ENCODE assay signal across 21 cellular contexts in the genomic region with DNA sequence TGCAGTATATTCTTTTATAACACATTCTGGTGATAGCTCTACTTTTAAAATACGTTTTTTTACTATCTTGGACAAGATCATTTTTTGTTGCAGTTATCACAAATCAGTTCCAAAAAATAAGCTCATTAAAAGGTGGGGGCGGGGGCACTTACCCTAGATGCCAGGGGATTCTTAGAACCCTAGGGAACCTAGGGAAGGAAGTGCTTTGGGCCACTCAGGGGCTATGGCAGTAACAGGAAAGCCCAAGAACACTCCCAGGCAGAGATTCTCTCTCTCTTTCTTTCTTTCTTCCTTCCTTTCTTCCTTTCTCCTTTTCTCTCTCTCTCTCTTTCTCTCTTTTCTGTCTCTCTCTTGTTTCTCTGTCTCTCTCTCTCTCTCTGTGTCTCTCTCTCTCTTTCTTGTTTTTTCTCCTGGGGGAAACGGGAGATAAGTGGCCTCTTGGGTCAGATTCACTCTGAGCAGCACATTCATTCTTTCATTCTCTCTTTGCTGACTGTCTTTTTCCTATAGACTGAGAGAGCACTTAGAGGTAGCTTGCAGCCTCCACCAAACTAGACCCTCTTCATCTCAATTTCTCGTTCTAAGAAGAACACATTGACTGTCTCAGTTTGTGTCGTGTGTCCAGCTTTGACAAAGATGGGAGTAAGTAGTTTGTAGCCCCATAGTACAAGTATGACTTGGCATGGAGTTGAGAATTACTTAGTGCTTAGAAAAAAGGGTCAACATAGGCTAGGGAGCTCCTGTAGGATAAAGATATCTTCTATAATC. TPM values are rescaled to one million over a fixed set of nuclear protein-coding genes. Genes with fewer than 3 reads are reported as not detected.
DNase-seq lines count a peak whose midpoint lies in the region; ATAC-seq, FAIRE-seq and TF ChIP-seq lines count a peak whose summit lies in the region.
"Had no signal": no experiment of that assay in that cellular context is flagged by ENCODE, and none has a peak within 500 bp of the region (broad histone marks: within the 10 kb centered on the region; RNA-seq: fewer than 3 reads in every experiment).

No MANE protein-coding gene starts in this region.

- H3K9me3 Mint-ChIP-seq in activated T-cell treated with anti-CD3 and anti-CD28 coated beads, Interleukin-2, amount 50 U/mL, for 4 hours, result no peaks in the 10 kb centered on the region
- no peaks in the 10 kb centered on the region for H3K9me3 Mint-ChIP-seq in stimulated activated naive CD8-positive, alpha-beta T cell treated with anti-CD3 and anti-CD28 coated beads, Interleukin-15, Interleukin-2, amounts not matched to agents 100 ng/mL and 50 ng/mL, for 24 hours

- RAD21 ChIA-PET in GM12878 (lab: Charles Lee; ENCODE audit: unreplicated experiment), result interaction anchor here (1.1 to 1.3 kb wide), 2 partner anchors 20 to 77 kb away, joined by 3 to 4 read pairs; a partner anchor contains a TSS

- POLR2A ChIA-PET in GM12878 (lab: Charles Lee), result interaction anchor here (0.8 to 1.9 kb wide), 2 partner anchors 11 to 22 kb away, joined by 3 to 7 read pairs; no protein-coding TSS in a partner anchor

- intact Hi-C loops in GM12878 (cut with micrococcal nuclease; ENCODE audit: unreplicated experiment), result no loop called here

- H3K27me3 ChIP-seq in GM12878 (replicated peaks in 1 of 2; ENCODE audit: control insufficient read depth in 2 of 2, insufficient read depth in 2 of 2, low read length in 1 of 2), result no peaks in the 10 kb centered on the region
- H3K27me3 ChIP-seq: cardiac muscle cell had no signal

- no peak overlapping the region for H2AFZ ChIP-seq in GM12878 (ENCODE audit: control insufficient read depth, low read depth, low read length)

- TF ChIP-seq CTCF in GM12878 (IDR thresholded peaks at IDR 0.05 in 2 of 3, conservative IDR thresholded peaks at IDR 0.05 in 1 of 3; ENCODE audit: control insufficient read depth in 2 of 3, extremely low read depth in 1 of 3, insufficient read depth in 1 of 3, low read depth in 3 of 3, low read length in 3 of 3), result no peak
- TF ChIP-seq CTCF in omental fat pad (IDR thresholded peaks at IDR 0.05), result no peak

- H3K36me3 ChIP-seq in GM12878 (ENCODE audit: control insufficient read depth in 2 of 2, insufficient read depth in 2 of 2, low read length in 1 of 2), result peaks cover 2 to 7% of the 10 kb centered on the region in 2 experiments

- peaks cover 11% of the 10 kb centered on the region; the same call in 1 of the 2 replicates for H3K4me1 ChIP-seq in GM12878 (ENCODE audit: control insufficient read depth, insufficient read depth, low read length)

- no peak for TF ChIP-seq POLR2A in GM12878 (IDR thresholded peaks at IDR 0.05; ENCODE audit: low read depth, low read length)

- no peaks in the 10 kb centered on the region for H4K20me1 ChIP-seq in GM12878 (ENCODE audit: control insufficient read depth, insufficient read depth)

- peak overlapping the region; percentile 50 for H3K4me2 ChIP-seq in GM12878 (ENCODE audit: control insufficient read depth, insufficient read depth)
- H3K4me2 ChIP-seq: smooth muscle cell had no signal

- H3K36me3 Mint-ChIP-seq in activated T-cell treated with anti-CD3 and anti-CD28 coated beads, Interleukin-2, amount 50 U/mL, for 4 hours (ENCODE audit: insufficient read depth), result peaks cover 16% of the 10 kb centered on the region
- H3K36me3 Mint-ChIP-seq in stimulated activated naive CD8-positive, alpha-beta T cell treated with anti-CD3 and anti-CD28 coated beads, Interleukin-15, Interleukin-2, amounts not matched to agents 100 ng/mL and 50 ng/mL, for 24 hours (ENCODE audit: low read depth), result peaks cover 32% of the 10 kb centered on the region

- no peak for DNase-seq in activated T-cell treated with anti-CD3 and anti-CD28 coated beads, Interleukin-2, amount 50 U/mL, for 4 hours
- no peak for DNase-seq in activated T-cell treated with anti-CD3 and anti-CD28 coated beads, Interleukin-2, amount 50 U/mL, for 48 hours
- DNase-seq in GM12878 (ENCODE audit: low read depth, low spot score) (no peak), omental fat pad (ENCODE audit: low spot score) (no peak), DMS79 (lab: John Stamatoyannopoulos, UW) (no peak)
- DNase-seq: GF-D8; left colon; mucosa of descending colon; NCI-H146; NCI-H446; stimulated activated naive CD4-positive, alpha-beta T cell treated with Interleukin-2 at 50 U/mL for 16 hours had no signal

- FAIRE-seq in GM12878 (lab: Jason Lieb, UNC), result peak; percentile 31

- peaks cover 51% of the 10 kb centered on the region for H3K4me1 Mint-ChIP-seq in activated T-cell treated with anti-CD3 and anti-CD28 coated beads, Interleukin-2, amount 50 U/mL, for 4 hours (ENCODE audit: low read depth)
- peaks cover 49% of the 10 kb centered on the region for H3K4me1 Mint-ChIP-seq in stimulated activated naive CD8-positive, alpha-beta T cell treated with anti-CD3 and anti-CD28 coated beads, Interleukin-15, Interleukin-2, amounts not matched to agents 100 ng/mL and 50 ng/mL, for 24 hours (ENCODE audit: low read depth)

- peak overlapping the region; percentile 78 for H3K27ac Mint-ChIP-seq in stimulated activated naive CD8-positive, alpha-beta T cell treated with anti-CD3 and anti-CD28 coated beads, Interleukin-15, Interleukin-2, amounts not matched to agents 100 ng/mL and 50 ng/mL, for 24 hours

- BruUV-seq in GM12878 (replicated peaks; lab: Mats Ljungman, UMichigan), result no TSS peak

- peak overlapping the region; percentile 54 for H3K27ac ChIP-seq in GM12878 (ENCODE audit: control insufficient read depth, insufficient read depth)
- H3K27ac ChIP-seq: cardiac muscle cell had no signal

- H3K4me3 ChIP-seq in GM12878, result peak overlapping the region; percentile 31; the same call in 1 of the 2 replicates
- H3K4me3 ChIP-seq: cardiac muscle cell, mucosa of descending colon, smooth muscle cell had no signal

- peaks cover 20% of the 10 kb centered on the region for H3K79me2 ChIP-seq in GM12878 (ENCODE audit: control insufficient read depth, insufficient read depth, low read length)

- CTCF ChIA-PET in GM12878 (lab: Yijun Ruan, JAX), result interaction anchor here (1.0 to 1.5 kb wide), 6 partner anchors 9 to 128 kb away, joined by 3 to 4 read pairs (median 3); no protein-coding TSS in a partner anchor

- no peak overlapping the region for H3K4me3 Mint-ChIP-seq in activated T-cell treated with anti-CD3 and anti-CD28 coated beads, Interleukin-2, amount 50 U/mL, for 4 hours
- no peak overlapping the region for H3K4me3 Mint-ChIP-seq in stimulated activated naive CD8-positive, alpha-beta T cell treated with anti-CD3 and anti-CD28 coated beads, Interleukin-15, Interleukin-2, amounts not matched to agents 100 ng/mL and 50 ng/mL, for 24 hours

- TF ChIP-seq EP300 in GM12878 (IDR thresholded peaks at IDR 0.05; ENCODE audit: borderline replicate concordance in 1 of 2, control insufficient read depth in 1 of 2, low read depth in 2 of 2, low read length in 2 of 2), result no peak

- H3K9me3 ChIP-seq in GM12878 (replicated peaks; ENCODE audit: control insufficient read depth, insufficient read depth, low read length), result no peaks in the 10 kb centered on the region
- H3K9me3 ChIP-seq: mucosa of descending colon had no signal

- H3K9ac ChIP-seq in GM12878 (ENCODE audit: control insufficient read depth, insufficient read depth, low read length), result no peak overlapping the region

- SMC1A ChIA-PET in GM12878 (lab: Charles Lee; ENCODE audit: uncharacterized antibody, unreplicated experiment), result interaction anchor here (1.1 to 2.3 kb wide), 8 partner anchors 12 to 42 kb away, joined by 3 to 9 read pairs (median 4); no protein-coding TSS in a partner anchor

- WGBS in GM12878 (ENCODE audit: insufficient coverage, insufficient replicate concordance, low lambda C conversion rate, missing lambda C conversion rate), result 22% methylated on average over 5 of the region's 5 CpGs

- in situ Hi-C loops in GM12878 (cut with MboI), result no loop called here

- no peaks in the 10 kb centered on the region for H3K27me3 Mint-ChIP-seq in activated T-cell treated with anti-CD3 and anti-CD28 coated beads, Interleukin-2, amount 50 U/mL, for 4 hours (ENCODE audit: low read depth)
- H3K27me3 Mint-ChIP-seq in stimulated activated naive CD8-positive, alpha-beta T cell treated with anti-CD3 and anti-CD28 coated beads, Interleukin-15, Interleukin-2, amounts not matched to agents 100 ng/mL and 50 ng/mL, for 24 hours, result no peaks in the 10 kb centered on the region
- H3K27me3 Mint-ChIP-seq: progenitor cell of endocrine pancreas had no signal

- ATAC-seq in activated T-cell treated with anti-CD3 and anti-CD28 coated beads, Interleukin-2, amount 50 U/mL, for 4 hours, result peak; percentile 27 to 38
- ATAC-seq in HG02610 (IDR thresholded peaks at IDR 0.05; ENCODE audit: unreplicated experiment) (peak; percentile 43), GM12878 (peak; percentile 45), omental fat pad (ENCODE audit: low FRiP score) (no peak), HG03342 (IDR thresholded peaks at IDR 0.05; ENCODE audit: unreplicated experiment) (no peak)
- ATAC-seq: left colon, mucosa of descending colon had no signal

- no peak for TF ChIP-seq RAD21 in GM12878 (IDR thresholded peaks at IDR 0.05; ENCODE audit: insufficient read depth, low read depth, low read length)

RNA-seq across cellular contexts. Expression of a gene that starts 16.6 kb away (rescaled TPM):
- not detected for total RNA-seq in activated T-cell treated with anti-CD3 and anti-CD28 coated beads, Interleukin-2, amount 50 U/mL, for 4 hours
- total RNA-seq in GM12878 (2013; cell fraction: nucleolus; rRNA removed), result not detected in 2 replicates
- total RNA-seq in GM12878 (2014; rRNA removed) (2.1 TPM in 1 of 2 replicates, not detected in the other), GM12878 (2014; rRNA removed; fragmentation: Illumina TruSeq; extraction: Trizol) (2.4 TPM in 1 of 2 replicates, not detected in the other), GM12878 (2021) (1.5 and 1.7 TPM in 2 replicates), omental fat pad (not detected)
- not detected for polyA plus RNA-seq in GM12878 (2011; ENCODE audit: low read depth)
- polyA plus RNA-seq in GM12878 (2011; rRNA removed) (1.7 TPM in 1 of 2 replicates, not detected in the other), GM12878 (2014; fragmentation: Illumina TruSeq; extraction: Trizol) (not detected in 2 replicates), GM12878 (2014; fragmentation: Nextera tagmentation; extraction: Ambion mirVana) (under 1 TPM in 1 of 2 experiments, not detected in 1; 0.60 TPM), GM12878 (2014; rRNA removed) (not detected in 2 replicates), GM12878 (2016; fragmentation: Nextera tagmentation; extraction: Ambion mirVana) (under 1 TPM; 0.95 TPM)
- polyA plus RNA-seq in GM12878 (2011; cell fraction: cytosol; rRNA removed), result not detected in 2 replicates
- not detected in 2 replicates for polyA plus RNA-seq in GM12878 (2011; cell fraction: nucleus; rRNA removed)
- polyA plus RNA-seq in GM12878 (2012), result 3.2 TPM in 1 of 2 replicates, not detected in the other
- not detected in 2 replicates for polyA minus RNA-seq in GM12878 (2011; rRNA and poly(A)+ RNA removed)
- polyA minus RNA-seq in GM12878 (2011; cell fraction: cytosol; rRNA and poly(A)+ RNA removed), result not detected in 2 replicates
- not detected in 2 replicates for polyA minus RNA-seq in GM12878 (2011; cell fraction: nucleus; rRNA and poly(A)+ RNA removed)
- total RNA-seq: activated CD8-positive, alpha-beta memory T cell treated with anti-CD3 and anti-CD28 coated beads for 36 hours; cardiac muscle cell; left colon; LHCN-M2; mucosa of descending colon; progenitor cell of endocrine pancreas; SK-MEL-5; smooth muscle cell; urinary bladder had no signal
- polyA plus RNA-seq: cardiac muscle cell, smooth muscle cell, urinary bladder had no signal

RNA-seq across cellular contexts. Expression of a gene that starts 31.9 kb away (rescaled TPM):
- total RNA-seq in activated T-cell treated with anti-CD3 and anti-CD28 coated beads, Interleukin-2, amount 50 U/mL, for 4 hours, result 10 to 100 TPM; 19.9 to 26.7 (median 23.7) TPM
- 130 and 152 TPM in 2 replicates for total RNA-seq in GM12878 (2013; cell fraction: nucleolus; rRNA removed)
- total RNA-seq in GM12878 (2014; rRNA removed), result 8.5 and 13.7 TPM in 2 replicates
- 16.1 and 18.1 TPM in 2 replicates for total RNA-seq in GM12878 (2014; rRNA removed; fragmentation: Illumina TruSeq; extraction: Trizol)
- 16.7 and 24.6 TPM in 2 replicates for total RNA-seq in GM12878 (2021)
- 7.6 TPM for polyA plus RNA-seq in GM12878 (2011; ENCODE audit: low read depth)
- polyA plus RNA-seq in GM12878 (2011; rRNA removed), result 14.2 and 21.2 TPM in 2 replicates
- polyA plus RNA-seq in GM12878 (2011; cell fraction: cytosol; rRNA removed), result 20.9 and 22.0 TPM in 2 replicates
- 60.1 and 74.5 TPM in 2 replicates for polyA plus RNA-seq in GM12878 (2011; cell fraction: nucleus; rRNA removed)
- polyA plus RNA-seq in GM12878 (2012), result 6.1 and 7.0 TPM in 2 replicates
- 17.7 and 22.3 TPM in 2 replicates for polyA plus RNA-seq in GM12878 (2014; fragmentation: Illumina TruSeq; extraction: Trizol)
- polyA plus RNA-seq in GM12878 (2014; fragmentation: Nextera tagmentation; extraction: Ambion mirVana), result 1 to 10 TPM; 1.5 to 3.2 TPM
- polyA plus RNA-seq in GM12878 (2014; rRNA removed), result 6.3 and 8.5 TPM in 2 replicates
- 1 to 10 TPM in 1 of 2 experiments, under 1 TPM in 1; 0.83 to 1.2 TPM for polyA plus RNA-seq in GM12878 (2016; fragmentation: Nextera tagmentation; extraction: Ambion mirVana)
- 116 and 117 TPM in 2 replicates for polyA minus RNA-seq in GM12878 (2011; rRNA and poly(A)+ RNA removed)
- polyA minus RNA-seq in GM12878 (2011; cell fraction: cytosol; rRNA and poly(A)+ RNA removed), result 13.5 and 13.6 TPM in 2 replicates
- 97.0 and 146 TPM in 2 replicates for polyA minus RNA-seq in GM12878 (2011; cell fraction: nucleus; rRNA and poly(A)+ RNA removed)
- total RNA-seq in omental fat pad, result 10 to 100 TPM; 22.5 to 74.5 (median 31.1) TPM

RNA-seq across cellular contexts. Expression of a gene that starts 32.0 kb away (rescaled TPM):
- total RNA-seq in activated T-cell treated with anti-CD3 and anti-CD28 coated beads, Interleukin-2, amount 50 U/mL, for 4 hours, result 10 to 100 TPM; 70.5 to 80.3 (median 74.5) TPM
- 10.9 and 13.6 TPM in 2 replicates for total RNA-seq in GM12878 (2013; cell fraction: nucleolus; rRNA removed)
- total RNA-seq in GM12878 (2014; rRNA removed) (61.7 and 73.8 TPM in 2 replicates), GM12878 (2014; rRNA removed; fragmentation: Illumina TruSeq; extraction: Trizol) (129 and 138 TPM in 2 replicates), GM12878 (2021) (100 and 101 TPM in 2 replicates), omental fat pad (10 to 100 TPM; 39.2 to 68.7 (median 41.8) TPM)
- polyA plus RNA-seq in GM12878 (2011; ENCODE audit: low read depth), result 62.5 TPM
- polyA plus RNA-seq in GM12878 (2011; rRNA removed) (81.0 and 147 TPM in 2 replicates), GM12878 (2014; fragmentation: Illumina TruSeq; extraction: Trizol) (167 and 206 TPM in 2 replicates), GM12878 (2014; fragmentation: Nextera tagmentation; extraction: Ambion mirVana) (100 to 1,000 TPM; 227 to 269 TPM), GM12878 (2014; rRNA removed) (97.9 and 108 TPM in 2 replicates), GM12878 (2016; fragmentation: Nextera tagmentation; extraction: Ambion mirVana) (100 to 1,000 TPM; 146 to 157 TPM)
- polyA plus RNA-seq in GM12878 (2011; cell fraction: cytosol; rRNA removed), result 24.3 and 29.7 TPM in 2 replicates
- 20.1 and 20.9 TPM in 2 replicates for polyA plus RNA-seq in GM12878 (2011; cell fraction: nucleus; rRNA removed)
- 91.1 and 97.6 TPM in 2 replicates for polyA plus RNA-seq in GM12878 (2012)
- 7.2 and 18.1 TPM in 2 replicates for polyA minus RNA-seq in GM12878 (2011; rRNA and poly(A)+ RNA removed)
- polyA minus RNA-seq in GM12878 (2011; cell fraction: cytosol; rRNA and poly(A)+ RNA removed), result 7.9 and 10.6 TPM in 2 replicates
- polyA minus RNA-seq in GM12878 (2011; cell fraction: nucleus; rRNA and poly(A)+ RNA removed), result 4.0 and 4.5 TPM in 2 replicates

Comparison
In these comparisons a context has a peak if more than half of its experiments do, and no peak if none do; other contexts are left out.
1. ATAC-seq: peak in activated T-cell treated with anti-CD3 and anti-CD28 coated beads, Interleukin-2, amount 50 U/mL, for 4 hours (2 of 2), HG02610 (single experiment) and GM12878 (single experiment); none in omental fat pad (single experiment) and HG03342 (single experiment).